Comparison of ENCODE assay signal across 11 cellular contexts in genomic region chr17:65553009-65553645, GRCh38. TPM values are rescaled to one million over a fixed set of nuclear protein-coding genes. Genes with fewer than 3 reads are reported as not detected.
DNase-seq lines count a peak whose midpoint lies in the region; ATAC-seq and TF ChIP-seq lines count a peak whose summit lies in the region.
"Had no signal": no experiment of that assay in that cellular context is flagged by ENCODE, and none has a peak within 500 bp of the region (broad histone marks: within the 10 kb centered on the region; RNA-seq: fewer than 3 reads in every experiment).

No MANE protein-coding gene starts in this region.

- DNase-seq in CD4-positive, CD25-positive, alpha-beta regulatory T cell: no peak
- DNase-seq in HS-5 (ENCODE audit: low read depth) (peak; percentile 38), brain microvascular endothelial cell (peak; percentile 28), immature natural killer cell (no peak), aorta (no peak)
- no peak for DNase-seq in naive thymus-derived CD8-positive, alpha-beta T cell
- DNase-seq: cortex of kidney; NCI-H1694; NK-92 treated with Interleukin-12 subunit alpha and Interleukin-12 subunit beta, amount 100 ng/mL, for 24 hours had no signal

- H3K27ac Mint-ChIP-seq in CD4-positive, CD25-positive, alpha-beta regulatory T cell: no peak overlapping the region
- peak overlapping the region in 3 of 10 donors; percentile 14 to 27 (median 17) for H3K27ac Mint-ChIP-seq in naive thymus-derived CD8-positive, alpha-beta T cell
- H3K27ac Mint-ChIP-seq in immature natural killer cell: no peak overlapping the region

- peak overlapping the region in 2 of 4 donors; percentile 1 to 16 for H3K4me3 Mint-ChIP-seq in CD4-positive, CD25-positive, alpha-beta regulatory T cell
- peak overlapping the region in 8 of 10 donors; percentile 4 to 75 (median 58) for H3K4me3 Mint-ChIP-seq in naive thymus-derived CD8-positive, alpha-beta T cell
- H3K4me3 Mint-ChIP-seq in immature natural killer cell: no peak overlapping the region

- WGBS in aorta, 2 donors: 62 to 63% methylated on average over 6 of the region's 6 CpGs

- no peaks in the 10 kb centered on the region for H3K9me3 Mint-ChIP-seq in CD4-positive, CD25-positive, alpha-beta regulatory T cell
- no peaks in the 10 kb centered on the region for H3K9me3 Mint-ChIP-seq in naive thymus-derived CD8-positive, alpha-beta T cell
- H3K9me3 Mint-ChIP-seq in immature natural killer cell: no peaks in the 10 kb centered on the region

- no peaks in the 10 kb centered on the region for H3K27me3 Mint-ChIP-seq in CD4-positive, CD25-positive, alpha-beta regulatory T cell
- H3K27me3 Mint-ChIP-seq in naive thymus-derived CD8-positive, alpha-beta T cell: no peaks in the 10 kb centered on the region
- peaks cover 4 to 9% (median 6%) of the 10 kb centered on the region in 3 donors for H3K27me3 Mint-ChIP-seq in immature natural killer cell (ENCODE audit: low read depth in 3 of 3)

- in situ Hi-C loops in brain microvascular endothelial cell (cut with HindIII; ENCODE audit: low pct_ligation_motif_present, low sequenced_read_pairs): no loop called here

- H3K27me3 ChIP-seq in CD4-positive, CD25-positive, alpha-beta regulatory T cell (ENCODE audit: control insufficient read depth, insufficient read depth, low read length): no peaks in the 10 kb centered on the region
- no peaks in the 10 kb centered on the region for H3K27me3 ChIP-seq in brain microvascular endothelial cell (replicated peaks)
- H3K27me3 ChIP-seq in aorta (ENCODE audit: control insufficient read depth in 1 of 2, insufficient read depth in 2 of 2, low read length in 1 of 2): no peaks in the 10 kb centered on the region

- H3K9me3 ChIP-seq in CD4-positive, CD25-positive, alpha-beta regulatory T cell (ENCODE audit: control insufficient read depth in 2 of 2, low read length in 2 of 2): no peaks in the 10 kb centered on the region
- H3K9me3 ChIP-seq in aorta (ENCODE audit: control insufficient read depth, low read length): no peaks in the 10 kb centered on the region

- no peak overlapping the region for H3K27ac ChIP-seq in CD4-positive, CD25-positive, alpha-beta regulatory T cell (ENCODE audit: insufficient read depth, low read length, poor library complexity, severe bottlenecking)
- H3K27ac ChIP-seq in brain microvascular endothelial cell (no peak overlapping the region), aorta (ENCODE audit: low read depth in 1 of 2, low read length in 2 of 2) (peak overlapping the region in 1 of 2 donors; percentile 12)

- H3K4me1 Mint-ChIP-seq in CD4-positive, CD25-positive, alpha-beta regulatory T cell: peaks cover 4 to 43% (median 20%) of the 10 kb centered on the region in 4 donors
- H3K4me1 Mint-ChIP-seq in naive thymus-derived CD8-positive, alpha-beta T cell: peaks cover 35 to 61% (median 38%) of the 10 kb centered on the region in 4 donors
- H3K4me1 Mint-ChIP-seq in immature natural killer cell: peaks cover 0 to 4% of the 10 kb centered on the region in 2 donors

- POLR2A ChIA-PET in naive thymus-derived CD8-positive, alpha-beta T cell (lab: Charles Lee): no interaction called here

- peaks cover 3% of the 10 kb centered on the region for H3K36me3 ChIP-seq in CD4-positive, CD25-positive, alpha-beta regulatory T cell (ENCODE audit: control insufficient read depth, insufficient read depth, low read length)
- H3K36me3 ChIP-seq in brain microvascular endothelial cell (replicated peaks) (no peaks in the 10 kb centered on the region), aorta (ENCODE audit: control insufficient read depth in 1 of 2, insufficient read depth in 2 of 2, low read length in 1 of 2) (no peaks in the 10 kb centered on the region)

- intact Hi-C loops in aorta (cut with DNase I): loop anchor here in 1 of 2 donors (5.0 kb wide), 1 partner anchor 76 kb away; no protein-coding TSS in a partner anchor

- H3K4me1 ChIP-seq in CD4-positive, CD25-positive, alpha-beta regulatory T cell (ENCODE audit: control insufficient read depth, insufficient read depth, low read length, poor library complexity, severe bottlenecking): peaks cover 28% of the 10 kb centered on the region
- H3K4me1 ChIP-seq in aorta (ENCODE audit: control insufficient read depth in 1 of 2, insufficient read depth in 2 of 2, low read length in 2 of 2): peaks cover 2 to 3% of the 10 kb centered on the region in 2 donors

- peak overlapping the region; percentile 10 for H3K4me3 ChIP-seq in CD4-positive, CD25-positive, alpha-beta regulatory T cell (ENCODE audit: low read depth, low read length)
- no peak overlapping the region for H3K4me3 ChIP-seq in brain microvascular endothelial cell (ENCODE audit: low read depth, low read length)
- H3K4me3 ChIP-seq in aorta (ENCODE audit: low read length in 2 of 2): no peak overlapping the region

- ATAC-seq in CD4-positive, CD25-positive, alpha-beta regulatory T cell (ENCODE audit: low read depth in 2 of 2): no peak
- ATAC-seq in naive thymus-derived CD8-positive, alpha-beta T cell: no peak
- ATAC-seq in HG02970 (IDR thresholded peaks at IDR 0.05; ENCODE audit: low FRiP score, unreplicated experiment) (no peak), HG03354 (IDR thresholded peaks at IDR 0.05; ENCODE audit: poor library complexity, severe bottlenecking, unreplicated experiment) (no peak), aorta (ENCODE audit: low FRiP score) (no peak)

- peaks cover 27% of the 10 kb centered on the region for H3K36me3 Mint-ChIP-seq in CD4-positive, CD25-positive, alpha-beta regulatory T cell
- H3K36me3 Mint-ChIP-seq in naive thymus-derived CD8-positive, alpha-beta T cell: peaks cover 10 to 31% (median 20%) of the 10 kb centered on the region in 3 donors
- no peaks in the 10 kb centered on the region for H3K36me3 Mint-ChIP-seq in immature natural killer cell

- no peak for TF ChIP-seq CTCF in brain microvascular endothelial cell (IDR thresholded peaks at IDR 0.05; ENCODE audit: low read depth, low read length, missing control alignments)

RNA-seq across cellular contexts. Expression of gene AXIN2, which starts 8.3 kb away (rescaled TPM):
- 17.9 TPM for total RNA-seq in CD4-positive, CD25-positive, alpha-beta regulatory T cell
- polyA plus RNA-seq in CD4-positive, CD25-positive, alpha-beta regulatory T cell: 1 to 10 TPM in 3 of 4 donors, under 1 TPM in 1; 0.80 to 3.9 (median 1.7) TPM
- 10 to 100 TPM; 21.3 to 22.2 TPM for total RNA-seq in naive thymus-derived CD8-positive, alpha-beta T cell
- 1 to 10 TPM; 1.8 to 6.7 (median 3.0) TPM for polyA plus RNA-seq in naive thymus-derived CD8-positive, alpha-beta T cell
- under 1 TPM in 2 of 3 donors, not detected in 1; 0.57 to 0.94 TPM for polyA plus RNA-seq in immature natural killer cell
- 10 to 100 TPM; 12.8 to 13.8 TPM for total RNA-seq in aorta
- 10 to 100 TPM in 1 of 2 donors, 1 to 10 TPM in 1; 6.3 to 10.1 TPM for polyA plus RNA-seq in aorta

Comparison
In these comparisons a context has a peak if more than half of its experiments do, and no peak if none do; other contexts are left out.
1. DNase-seq: peak in HS-5 (single experiment) and brain microvascular endothelial cell (single experiment); none in CD4-positive, CD25-positive, alpha-beta regulatory T cell (0 of 3), naive thymus-derived CD8-positive, alpha-beta T cell (0 of 10), immature natural killer cell (0 of 3) and aorta (0 of 2).
2. H3K4me3 Mint-ChIP-seq: peak in naive thymus-derived CD8-positive, alpha-beta T cell (8 of 10); none in immature natural killer cell (0 of 5).